12 cellular contexts compared by ENCODE assay signal in the genomic region with DNA sequence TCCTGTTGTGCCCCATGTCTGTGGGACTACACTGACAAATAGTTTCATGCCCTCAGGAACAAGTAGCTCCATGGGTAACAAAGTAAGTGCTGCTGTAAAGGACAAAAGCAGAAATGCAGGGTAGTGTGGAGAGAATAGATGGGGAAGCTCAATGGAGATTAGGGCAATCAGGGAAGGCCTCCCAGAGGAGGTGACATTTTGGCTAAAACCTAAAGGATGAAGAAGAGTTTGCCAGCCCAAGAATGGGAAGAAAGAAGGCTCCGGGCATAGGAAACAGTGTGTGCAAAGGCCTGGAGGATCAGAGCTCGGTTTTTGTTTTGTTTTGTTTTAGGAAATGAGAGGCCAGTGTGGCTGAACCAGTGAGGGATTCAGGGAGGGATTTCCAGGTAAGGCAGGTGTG. TPM values are rescaled to one million over a fixed set of nuclear protein-coding genes. Genes with fewer than 3 reads are reported as not detected.
DNase-seq lines count a peak whose midpoint lies in the region; ATAC-seq and TF ChIP-seq lines count a peak whose summit lies in the region.
"Had no signal": no experiment of that assay in that cellular context is flagged by ENCODE, and none has a peak within 500 bp of the region (broad histone marks: within the 10 kb centered on the region; RNA-seq: fewer than 3 reads in every experiment).

No MANE protein-coding gene starts in this region.

- peaks cover 77% of the 10 kb centered on the region for H3K36me3 Mint-ChIP-seq in activated T-cell treated with anti-CD3 and anti-CD28 coated beads, Interleukin-2, amount 50 U/mL, for 24 hours (ENCODE audit: low read depth)
- H3K36me3 Mint-ChIP-seq in activated naive CD8-positive, alpha-beta T cell treated with anti-CD3 and anti-CD28 coated beads, Interleukin-2, amount 50 U/mL, for 24 hours (ENCODE audit: low read depth) = peaks cover 34% of the 10 kb centered on the region
- no peaks in the 10 kb centered on the region for H3K36me3 Mint-ChIP-seq in natural killer cell

- peaks cover 99% of the 10 kb centered on the region for H3K79me2 ChIP-seq in OCI-LY3 (ENCODE audit: low read length)
- H3K79me2 ChIP-seq: hepatocyte had no signal

- no peaks in the 10 kb centered on the region for H3K27me3 Mint-ChIP-seq in activated T-cell treated with anti-CD3 and anti-CD28 coated beads, Interleukin-2, amount 50 U/mL, for 24 hours
- no peaks in the 10 kb centered on the region for H3K27me3 Mint-ChIP-seq in activated naive CD8-positive, alpha-beta T cell treated with anti-CD3 and anti-CD28 coated beads, Interleukin-2, amount 50 U/mL, for 24 hours
- H3K27me3 Mint-ChIP-seq in natural killer cell (ENCODE audit: low read depth in 2 of 2) = no peaks in the 10 kb centered on the region

- no peak for ATAC-seq in activated naive CD8-positive, alpha-beta T cell treated with anti-CD3 and anti-CD28 coated beads, Interleukin-2, amount 50 U/mL, for 24 hours
- ATAC-seq in natural killer cell = no peak

- H3K4me3 Mint-ChIP-seq in activated T-cell treated with anti-CD3 and anti-CD28 coated beads, Interleukin-2, amount 50 U/mL, for 24 hours = no peak overlapping the region
- H3K4me3 Mint-ChIP-seq in activated naive CD8-positive, alpha-beta T cell treated with anti-CD3 and anti-CD28 coated beads, Interleukin-2, amount 50 U/mL, for 24 hours = no peak overlapping the region
- H3K4me3 Mint-ChIP-seq in natural killer cell = peak overlapping the region; percentile 65

- in situ Hi-C loops in GM13977 (cut with MboI; ENCODE audit: low pct_unique_long_range_greater_than_20kb, low sequenced_read_pairs, unreplicated experiment) = no loop called here

- DNase-seq in activated T-cell treated with anti-CD3 and anti-CD28 coated beads, Interleukin-2, amount 50 U/mL, for 24 hours = no peak
- no peak for DNase-seq in activated T-cell treated with anti-CD3 and anti-CD28 coated beads for 4 hours
- DNase-seq in activated naive CD8-positive, alpha-beta T cell treated with anti-CD3 and anti-CD28 coated beads, Interleukin-2, amount 50 U/mL, for 24 hours = no peak
- DNase-seq in natural killer cell = no peak
- DNase-seq in GM13977 (ENCODE audit: low spot score) = no peak
- DNase-seq in NCI-H446 (lab: John Stamatoyannopoulos, UW) = no peak
- no peak for DNase-seq in effector memory CD4-positive, alpha-beta T cell
- DNase-seq: mesendoderm, NCI-H1436, T1000 had no signal

- TF ChIP-seq CTCF in OCI-LY3 (IDR thresholded peaks at IDR 0.05; ENCODE audit: low read depth, low read length) (no peak), natural killer cell (IDR thresholded peaks at IDR 0.05) (no peak), GM13977 (IDR thresholded peaks at IDR 0.05; ENCODE audit: extremely low read depth, insufficient read depth, missing control alignments) (no peak)

- H3K4me1 ChIP-seq in OCI-LY3 (ENCODE audit: low read length) = peaks cover 68% of the 10 kb centered on the region
- no peaks in the 10 kb centered on the region for H3K4me1 ChIP-seq in effector memory CD4-positive, alpha-beta T cell (ENCODE audit: control insufficient read depth, insufficient read depth, low read length, poor library complexity, severe bottlenecking)

- H4K20me1 ChIP-seq in OCI-LY3 (ENCODE audit: insufficient read depth, low read length) = peaks cover 65% of the 10 kb centered on the region

- peaks cover 75% of the 10 kb centered on the region for H3K4me1 Mint-ChIP-seq in activated T-cell treated with anti-CD3 and anti-CD28 coated beads, Interleukin-2, amount 50 U/mL, for 24 hours (ENCODE audit: low read depth)
- peaks cover 68% of the 10 kb centered on the region for H3K4me1 Mint-ChIP-seq in activated naive CD8-positive, alpha-beta T cell treated with anti-CD3 and anti-CD28 coated beads, Interleukin-2, amount 50 U/mL, for 24 hours
- peaks cover 70 to 72% of the 10 kb centered on the region in 2 donors for H3K4me1 Mint-ChIP-seq in natural killer cell

- no peaks in the 10 kb centered on the region for H3K9me3 ChIP-seq in OCI-LY3 (ENCODE audit: insufficient read depth, low read length)
- H3K9me3 ChIP-seq in effector memory CD4-positive, alpha-beta T cell (ENCODE audit: control insufficient read depth, low read length) = no peaks in the 10 kb centered on the region

- no peak overlapping the region for H3K4me3 ChIP-seq in OCI-LY3 (ENCODE audit: low read length)
- no peak overlapping the region for H3K4me3 ChIP-seq in effector memory CD4-positive, alpha-beta T cell (ENCODE audit: insufficient read depth, low read depth, low read length, poor library complexity, severe bottlenecking)
- H3K4me3 ChIP-seq: hepatocyte had no signal

- peaks cover 65% of the 10 kb centered on the region for H3K36me3 ChIP-seq in OCI-LY3 (replicated peaks; ENCODE audit: low read depth, low read length)
- H3K36me3 ChIP-seq in effector memory CD4-positive, alpha-beta T cell (ENCODE audit: control insufficient read depth, insufficient read depth, low read length) = peaks cover 4% of the 10 kb centered on the region

- H3K9ac ChIP-seq in OCI-LY3 (ENCODE audit: low read length) = no peak overlapping the region; the same call in 1 of the 2 replicates

- H3K27ac Mint-ChIP-seq in activated T-cell treated with anti-CD3 and anti-CD28 coated beads, Interleukin-2, amount 50 U/mL, for 24 hours = peak overlapping the region; percentile 78
- H3K27ac Mint-ChIP-seq in activated naive CD8-positive, alpha-beta T cell treated with anti-CD3 and anti-CD28 coated beads, Interleukin-2, amount 50 U/mL, for 24 hours = peak overlapping the region; percentile 72
- peak overlapping the region; percentile 87 to 94 for H3K27ac Mint-ChIP-seq in natural killer cell

- H2AFZ ChIP-seq in OCI-LY3 (ENCODE audit: low read depth, low read length) = no peak overlapping the region
- H2AFZ ChIP-seq: hepatocyte had no signal

- H3K4me2 ChIP-seq in OCI-LY3 (ENCODE audit: low read length) = no peak overlapping the region
- H3K4me2 ChIP-seq: hepatocyte had no signal

- no peaks in the 10 kb centered on the region for H3K9me3 Mint-ChIP-seq in activated T-cell treated with anti-CD3 and anti-CD28 coated beads, Interleukin-2, amount 50 U/mL, for 24 hours
- no peaks in the 10 kb centered on the region for H3K9me3 Mint-ChIP-seq in activated naive CD8-positive, alpha-beta T cell treated with anti-CD3 and anti-CD28 coated beads, Interleukin-2, amount 50 U/mL, for 24 hours
- no peaks in the 10 kb centered on the region for H3K9me3 Mint-ChIP-seq in natural killer cell

- intact Hi-C loops in natural killer cell (cut with micrococcal nuclease) = no loop called here

- no peaks in the 10 kb centered on the region for H3K27me3 ChIP-seq in OCI-LY3 (ENCODE audit: low read depth, low read length)
- no peaks in the 10 kb centered on the region for H3K27me3 ChIP-seq in effector memory CD4-positive, alpha-beta T cell (replicated peaks; ENCODE audit: control insufficient read depth, insufficient read depth, low read length, poor library complexity, severe bottlenecking)

- H3K27ac ChIP-seq in OCI-LY3 (ENCODE audit: low read length) = peak overlapping the region; percentile 25
- H3K27ac ChIP-seq in effector memory CD4-positive, alpha-beta T cell (ENCODE audit: insufficient read depth, low read length, poor library complexity, severe bottlenecking) = no peak overlapping the region
- H3K27ac ChIP-seq: hepatocyte had no signal

RNA-seq across cellular contexts. Expression of a gene that starts 43.6 kb away (rescaled TPM):
- total RNA-seq in natural killer cell = 1 to 10 TPM; 1.1 to 2.7 (median 2.1) TPM
